15 cellular contexts compared by ENCODE assay signal in the genomic region with DNA sequence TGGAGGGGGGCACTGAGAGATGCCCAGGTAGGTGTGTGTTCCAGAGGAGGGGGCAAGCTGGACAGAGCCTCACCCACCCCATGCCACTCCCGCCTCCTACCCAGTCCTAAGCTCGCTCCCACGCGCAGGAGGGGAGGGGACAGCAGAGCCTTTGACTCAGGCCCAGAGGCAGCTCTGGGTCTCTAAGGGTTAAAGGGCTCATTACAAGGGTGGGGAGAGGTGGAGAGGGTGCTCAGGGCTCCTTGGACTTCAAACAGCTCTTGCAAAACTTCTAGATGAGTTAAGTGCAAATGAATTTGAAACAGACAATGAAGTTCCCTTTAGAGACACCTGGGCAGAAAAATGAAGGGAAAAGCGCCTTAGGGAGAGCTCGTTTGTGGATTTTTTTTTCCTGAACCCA.
DNase-seq lines count a peak whose midpoint lies in the region; ATAC-seq and TF ChIP-seq lines count a peak whose summit lies in the region.
"Had no signal": no experiment of that assay in that cellular context is flagged by ENCODE, and none has a peak within 500 bp of the region (broad histone marks: within the 10 kb centered on the region; RNA-seq: fewer than 3 reads in every experiment).

No MANE protein-coding gene starts in this region.

- intact Hi-C loops in right cardiac atrium (cut with DNase I), result no loop called here

- H3K36me3 ChIP-seq in SJCRH30 (no peaks in the 10 kb centered on the region), tibial nerve (no peaks in the 10 kb centered on the region)

- ATAC-seq in GM18873 (IDR thresholded peaks at IDR 0.05; ENCODE audit: low FRiP score, unreplicated experiment) (no peak), right cardiac atrium (no peak)

- WGBS in tibial nerve, 2 donors, result 40 to 46% methylated on average over 6 of the region's 6 CpGs
- 66% methylated on average over 6 of the region's 6 CpGs for WGBS in right cardiac atrium

- no peaks in the 10 kb centered on the region for H3K9me3 ChIP-seq in SJCRH30 (replicated peaks)
- no peaks in the 10 kb centered on the region for H3K9me3 ChIP-seq in tibial nerve
- H3K9me3 ChIP-seq in right cardiac atrium (ENCODE audit: control insufficient read depth, low read length), result no peaks in the 10 kb centered on the region

- peak overlapping the region; percentile 37 for H3K4me3 ChIP-seq in SJCRH30
- peak overlapping the region in 2 of 4 donors; percentile 9 to 24 for H3K4me3 ChIP-seq in tibial nerve
- no peak overlapping the region for H3K4me3 ChIP-seq in right cardiac atrium (ENCODE audit: low read length)

- no peak for TF ChIP-seq CTCF in tibial nerve (IDR thresholded peaks at IDR 0.05)

- H3K27ac ChIP-seq in SJCRH30, result no peak overlapping the region
- H3K27ac ChIP-seq in tibial nerve, result peak overlapping the region; percentile 56 to 89 (median 74)
- H3K27ac ChIP-seq in right cardiac atrium (ENCODE audit: low read length), result no peak overlapping the region
- H3K27ac ChIP-seq: 22Rv1 had no signal

- H3K4me1 ChIP-seq in SJCRH30 (peaks cover 10% of the 10 kb centered on the region), tibial nerve (peaks cover 0 to 17% (median 5%) of the 10 kb centered on the region in 4 donors), right cardiac atrium (ENCODE audit: control insufficient read depth, insufficient read depth, low read length) (no peaks in the 10 kb centered on the region)

- DNase-seq in DMS79 treated with DMSO at 0.1 percent for 48 hours (lab: John Stamatoyannopoulos, UW), result peak; percentile 46
- no peak for DNase-seq in DMS79 (lab: John Stamatoyannopoulos, UW)
- no peak for DNase-seq in SJCRH30
- peak; percentile 19 for DNase-seq in iPS-NIHi7 (ENCODE audit: extremely low spot score)
- DNase-seq in tibial nerve (ENCODE audit: low spot score in 2 of 2), result no peak
- no peak for DNase-seq in right cardiac atrium
- DNase-seq in CD1c-positive myeloid dendritic cell (ENCODE audit: extremely low spot score), result no peak
- DNase-seq: activated CD8-positive, alpha-beta memory T cell treated with anti-CD3 and anti-CD28 coated beads for 24 hours; effector CD8-positive, alpha-beta T cell; NCI-H524 treated with DMSO at 0.1 percent for 48 hours; stimulated activated CD4-positive, alpha-beta T cell treated with anti-CD3 and anti-CD28 coated beads, Interleukin-4, amount 100 ng/mL, for 4 hours; substantia nigra; T-helper 2 cell had no signal

- TF ChIP-seq EP300 in tibial nerve (IDR thresholded peaks at IDR 0.05), result no peak

- TF ChIP-seq POLR2A in tibial nerve (IDR thresholded peaks at IDR 0.05), result no peak

- peaks cover 67% of the 10 kb centered on the region for H3K27me3 ChIP-seq in SJCRH30
- H3K27me3 ChIP-seq in tibial nerve, result no peaks in the 10 kb centered on the region
- no peaks in the 10 kb centered on the region for H3K27me3 ChIP-seq in right cardiac atrium (ENCODE audit: control insufficient read depth, insufficient read depth)

Comparison
In these comparisons a context has a peak if more than half of its experiments do, and no peak if none do; other contexts are left out.
1. DNase-seq: peak in DMS79 treated with DMSO at 0.1 percent for 48 hours (single experiment) and iPS-NIHi7 (single experiment); none in DMS79 (single experiment), SJCRH30 (0 of 2), tibial nerve (0 of 2), right cardiac atrium (0 of 3) and CD1c-positive myeloid dendritic cell (single experiment).
2. H3K27ac ChIP-seq: peak in tibial nerve (4 of 4); none in SJCRH30 (single experiment) and right cardiac atrium (single experiment).